11 cellular contexts compared by ENCODE assay signal in the genomic region with DNA sequence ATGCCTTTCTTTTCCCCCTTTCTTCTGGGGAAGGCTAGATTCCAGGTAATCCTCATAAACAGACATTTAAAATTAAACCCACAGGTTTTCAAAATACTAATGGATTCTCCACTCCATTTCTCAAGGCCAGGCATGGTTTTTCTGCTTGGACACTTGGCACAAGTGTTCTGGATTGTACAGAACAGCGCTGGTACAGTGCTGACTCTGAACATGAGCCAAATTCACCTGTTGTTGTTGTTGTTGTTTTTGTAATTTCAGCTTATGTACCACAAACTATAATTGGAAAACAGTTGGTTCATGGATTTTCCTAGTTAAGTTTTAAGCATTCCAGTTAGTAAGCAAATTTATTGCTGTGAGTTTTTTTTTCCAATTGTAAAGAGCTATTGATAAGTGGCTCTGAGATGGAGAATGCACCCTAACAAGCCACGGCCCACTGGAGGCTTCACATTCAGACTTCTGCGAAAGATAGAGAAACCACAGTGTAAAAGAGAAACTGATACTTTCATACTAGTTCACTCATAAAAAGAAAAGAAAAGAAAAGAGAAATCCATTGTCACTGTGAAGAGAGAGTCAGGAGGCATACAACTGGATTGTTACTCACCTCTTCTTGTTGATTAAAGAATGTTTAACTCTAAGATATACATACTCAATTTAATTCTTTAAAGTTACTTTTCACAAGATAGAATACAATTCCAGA. TPM values are rescaled to one million over a fixed set of nuclear protein-coding genes. Genes with fewer than 3 reads are reported as not detected.
DNase-seq lines count a peak whose midpoint lies in the region; ATAC-seq and TF ChIP-seq lines count a peak whose summit lies in the region.
"Had no signal": no experiment of that assay in that cellular context is flagged by ENCODE, and none has a peak within 500 bp of the region (broad histone marks: within the 10 kb centered on the region; RNA-seq: fewer than 3 reads in every experiment).

No MANE protein-coding gene starts in this region.

- peaks cover 3 to 4% of the 10 kb centered on the region in 2 donors for H3K9me3 Mint-ChIP-seq in activated naive CD4-positive, alpha-beta T cell treated with anti-CD3 and anti-CD28 coated beads, Interleukin-2, amount 50 U/mL, for 72 hours
- H3K9me3 Mint-ChIP-seq: dendritic cell treated with granulocyte-macrophage colony-stimulating factor and Interleukin-4, amounts not matched to agents 40 ng/mL and 50 ng/mL, for 4 days had no signal

- DNase-seq in GM13977 (ENCODE audit: low spot score) (peak; percentile 28), NCI-H526 (lab: John Stamatoyannopoulos, UW) (no peak), NCI-H1105 treated with DMSO at 0.1 percent for 48 hours (lab: John Stamatoyannopoulos, UW) (no peak), superior temporal gyrus (ENCODE audit: extremely low spot score) (no peak), A172 (ENCODE audit: low spot score) (no peak)
- DNase-seq in activated naive CD4-positive, alpha-beta T cell treated with anti-CD3 and anti-CD28 coated beads, Interleukin-2, amount 50 U/mL, for 72 hours (ENCODE audit: low spot score in 2 of 2) = peak in 1 of 2 donors; percentile 15
- DNase-seq: SK-N-SH had no signal

- H3K36me3 Mint-ChIP-seq in activated naive CD4-positive, alpha-beta T cell treated with anti-CD3 and anti-CD28 coated beads, Interleukin-2, amount 50 U/mL, for 72 hours = no peaks in the 10 kb centered on the region

- in situ Hi-C loops in GM13977 (cut with MboI; ENCODE audit: low pct_unique_long_range_greater_than_20kb, low sequenced_read_pairs, unreplicated experiment) = no loop called here

- peak overlapping the region in 1 of 2 donors; percentile 35 for H3K27ac Mint-ChIP-seq in activated naive CD4-positive, alpha-beta T cell treated with anti-CD3 and anti-CD28 coated beads, Interleukin-2, amount 50 U/mL, for 72 hours
- H3K27ac Mint-ChIP-seq: dendritic cell treated with granulocyte-macrophage colony-stimulating factor and Interleukin-4, amounts not matched to agents 40 ng/mL and 50 ng/mL, for 4 days had no signal

- TF ChIP-seq CTCF in GM13977 (IDR thresholded peaks at IDR 0.05; ENCODE audit: extremely low read depth, insufficient read depth, missing control alignments) = no peak

- peak; percentile 96 for ATAC-seq in GM21390 (IDR thresholded peaks at IDR 0.05; ENCODE audit: unreplicated experiment)
- ATAC-seq in HG03354 (IDR thresholded peaks at IDR 0.05; ENCODE audit: poor library complexity, severe bottlenecking, unreplicated experiment) = peak; percentile 97
- ATAC-seq in activated naive CD4-positive, alpha-beta T cell treated with anti-CD3 and anti-CD28 coated beads, Interleukin-2, amount 50 U/mL, for 72 hours = peak; percentile 92 to 96
- ATAC-seq: HepG2 had no signal

RNA-seq across cellular contexts. Expression of gene ITGA1, which starts 16.2 kb away (rescaled TPM):
- total RNA-seq in activated naive CD4-positive, alpha-beta T cell treated with anti-CD3 and anti-CD28 coated beads, Interleukin-2, amount 50 U/mL, for 72 hours = 1 to 10 TPM; 6.0 TPM
- 0.71 and 3.7 TPM in 2 replicates for total RNA-seq in A172 (2014; rRNA removed; shearing (Covaris generic))

RNA-seq across cellular contexts. Expression of gene PELO, which starts 16.2 kb away (rescaled TPM):
- 10 to 100 TPM; 17.5 to 23.0 TPM for total RNA-seq in activated naive CD4-positive, alpha-beta T cell treated with anti-CD3 and anti-CD28 coated beads, Interleukin-2, amount 50 U/mL, for 72 hours
- total RNA-seq in A172 (2014; rRNA removed; shearing (Covaris generic)) = 20.8 and 21.7 TPM in 2 replicates
